15 cellular contexts compared by ENCODE assay signal in genomic region chr14:50718949-50719348, GRCh38.
"Had no signal": no experiment of that assay in that cellular context is flagged by ENCODE, and none has a peak within 500 bp of the region (broad histone marks: within the 10 kb centered on the region; RNA-seq: fewer than 3 reads in every experiment).

No MANE protein-coding gene starts in this region.

- H3K4me3 ChIP-seq: esophagus squamous epithelium, hepatocyte had no signal

- H3K4me2 ChIP-seq: hepatocyte had no signal

- FAIRE-seq: endothelial cell of umbilical vein, kidney, small intestine had no signal

- H3K27ac ChIP-seq: esophagus squamous epithelium, hepatocyte had no signal

- H2AFZ ChIP-seq: hepatocyte had no signal

- H3K9me3 ChIP-seq: esophagus squamous epithelium had no signal

- H3K27me3 ChIP-seq: esophagus squamous epithelium, hepatocyte had no signal

- H3K79me2 ChIP-seq: hepatocyte had no signal

- ATAC-seq: activated CD4-positive, CD25-positive, alpha-beta regulatory T cell treated with anti-CD3 and anti-CD28 coated beads, Interleukin-2, amount 50 U/mL, for 24 hours; natural killer cell treated with Interleukin-12 subunit alpha and Interleukin-12 subunit beta and Interleukin-15 and Interleukin-18, amount 100 ng/mL, for 72 hours had no signal

- DNase-seq: activated naive CD4-positive, alpha-beta T cell; anterior cingulate cortex; effector CD8-positive, alpha-beta T cell; esophagus squamous epithelium; kidney; nucleus accumbens; right cardiac atrium; small intestine; stimulated activated CD4-positive, alpha-beta T cell treated with anti-CD3 and anti-CD28 coated beads, Interleukin-4, amount 100 ng/mL, for 4 hours; stimulated activated CD8-positive, alpha-beta memory T cell treated with anti-CD3 and anti-CD28 coated beads, Interleukin-4, amount 100 ng/mL, for 48 hours; stimulated activated naive CD4-positive, alpha-beta T cell treated with Interleukin-2 at 50 U/mL for 16 hours had no signal
